In genomic region chr14:90419200-90419599, GRCh38 we compare ENCODE assay signal across 8 cellular contexts. TPM values are rescaled to one million over a fixed set of nuclear protein-coding genes. Genes with fewer than 3 reads are reported as not detected.
DNase-seq lines count a peak whose midpoint lies in the region; ATAC-seq and TF ChIP-seq lines count a peak whose summit lies in the region.

No MANE protein-coding gene starts in this region.

- TF ChIP-seq EP300 in transverse colon (IDR thresholded peaks at IDR 0.05; ENCODE audit: low read depth): peak; percentile 47

- no peaks in the 10 kb centered on the region for H3K9me3 Mint-ChIP-seq in natural killer cell treated with Interleukin-12 subunit alpha and Interleukin-12 subunit beta and Interleukin-15 and Interleukin-18, amount 100 ng/mL, for 72 hours

- no peaks in the 10 kb centered on the region for H3K36me3 ChIP-seq in transverse colon

- H3K9me3 ChIP-seq in transverse colon: no peaks in the 10 kb centered on the region

- no peak overlapping the region for H3K27ac Mint-ChIP-seq in natural killer cell treated with Interleukin-12 subunit alpha and Interleukin-12 subunit beta and Interleukin-15 and Interleukin-18, amount 100 ng/mL, for 72 hours

- H3K27me3 ChIP-seq in transverse colon: no peaks in the 10 kb centered on the region

- no peak for TF ChIP-seq POLR2A in transverse colon (IDR thresholded peaks at IDR 0.05)

- intact Hi-C loops in transverse colon (cut with DNase I; ENCODE audit: low total_unique reads): no loop called here

- H3K4me3 ChIP-seq in transverse colon: no peak overlapping the region

- in situ Hi-C loops in transverse colon (cut with MboI; ENCODE audit: low pct_ligation_motif_present in 1 of 4, low pct_unique_long_range_greater_than_20kb in 1 of 4, low sequenced_read_pairs in 3 of 4): loop anchor here in 2 of 4 donors (25.0 kb wide), 1 partner anchor 268 kb away; no protein-coding TSS in a partner anchor

- peak overlapping the region; percentile 29 to 43 (median 40) for H3K27ac ChIP-seq in transverse colon

- no peaks in the 10 kb centered on the region for H3K4me1 Mint-ChIP-seq in natural killer cell treated with Interleukin-12 subunit alpha and Interleukin-12 subunit beta and Interleukin-15 and Interleukin-18, amount 100 ng/mL, for 72 hours (ENCODE audit: low read depth in 2 of 2)

- 22 to 49% methylated on average over 5 to 12 of the region's 12 CpGs for WGBS in transverse colon (ENCODE audit: low coverage in 1 of 2), 2 donors

- H3K4me1 ChIP-seq in transverse colon: peaks cover 3 to 10% (median 5%) of the 10 kb centered on the region in 4 donors

- DNase-seq in DMS153 (lab: John Stamatoyannopoulos, UW): peak; percentile 76
- DNase-seq in DMS153 treated with DMSO at 0.1 percent for 48 hours (lab: John Stamatoyannopoulos, UW; ENCODE audit: unreplicated experiment): no peak
- peak; percentile 96 for DNase-seq in astrocyte of the hippocampus (ENCODE audit: low read depth, low spot score)
- DNase-seq in iris pigment epithelial cell (ENCODE audit: low read depth): peak; percentile 93
- DNase-seq in transverse colon: peak; percentile 60
- no peak for DNase-seq in NCI-H1417 treated with DMSO at 0.1 percent for 48 hours (lab: John Stamatoyannopoulos, UW)
- DNase-seq in natural killer cell treated with Interleukin-12 subunit alpha and Interleukin-12 subunit beta and Interleukin-15 and Interleukin-18, amount 100 ng/mL, for 72 hours (ENCODE audit: low spot score): no peak

- H3K36me3 Mint-ChIP-seq in natural killer cell treated with Interleukin-12 subunit alpha and Interleukin-12 subunit beta and Interleukin-15 and Interleukin-18, amount 100 ng/mL, for 72 hours: no peaks in the 10 kb centered on the region

- no peak for ATAC-seq in HG03139 (IDR thresholded peaks at IDR 0.05; ENCODE audit: unreplicated experiment)
- ATAC-seq in natural killer cell treated with Interleukin-12 subunit alpha and Interleukin-12 subunit beta and Interleukin-15 and Interleukin-18, amount 100 ng/mL, for 72 hours: no peak

- H3K27me3 Mint-ChIP-seq in natural killer cell treated with Interleukin-12 subunit alpha and Interleukin-12 subunit beta and Interleukin-15 and Interleukin-18, amount 100 ng/mL, for 72 hours: peaks cover 0 to 5% of the 10 kb centered on the region in 2 donors

- no peak overlapping the region for H3K4me3 Mint-ChIP-seq in natural killer cell treated with Interleukin-12 subunit alpha and Interleukin-12 subunit beta and Interleukin-15 and Interleukin-18, amount 100 ng/mL, for 72 hours

- no peak for TF ChIP-seq CTCF in transverse colon (IDR thresholded peaks at IDR 0.05)

RNA-seq across cellular contexts. Expression of gene CALM1, which starts 22.4 kb away (rescaled TPM):
- total RNA-seq in transverse colon: 1,000 to 10,000 TPM in 1 of 4 donors, 100 to 1,000 TPM in 3; 297 to 1,199 (median 723) TPM
- total RNA-seq in natural killer cell treated with Interleukin-12 subunit alpha and Interleukin-12 subunit beta and Interleukin-15 and Interleukin-18, amount 100 ng/mL, for 72 hours: 100 to 1,000 TPM; 521 to 669 TPM

Comparison
In these comparisons a context has a peak if more than half of its experiments do, and no peak if none do; other contexts are left out.
1. DNase-seq: peak in DMS153 (single experiment), astrocyte of the hippocampus (single experiment), iris pigment epithelial cell (single experiment) and transverse colon (single experiment); none in DMS153 treated with DMSO at 0.1 percent for 48 hours (single experiment), NCI-H1417 treated with DMSO at 0.1 percent for 48 hours (single experiment) and natural killer cell treated with Interleukin-12 subunit alpha and Interleukin-12 subunit beta and Interleukin-15 and Interleukin-18, amount 100 ng/mL, for 72 hours (single experiment).